In the genomic region with DNA sequence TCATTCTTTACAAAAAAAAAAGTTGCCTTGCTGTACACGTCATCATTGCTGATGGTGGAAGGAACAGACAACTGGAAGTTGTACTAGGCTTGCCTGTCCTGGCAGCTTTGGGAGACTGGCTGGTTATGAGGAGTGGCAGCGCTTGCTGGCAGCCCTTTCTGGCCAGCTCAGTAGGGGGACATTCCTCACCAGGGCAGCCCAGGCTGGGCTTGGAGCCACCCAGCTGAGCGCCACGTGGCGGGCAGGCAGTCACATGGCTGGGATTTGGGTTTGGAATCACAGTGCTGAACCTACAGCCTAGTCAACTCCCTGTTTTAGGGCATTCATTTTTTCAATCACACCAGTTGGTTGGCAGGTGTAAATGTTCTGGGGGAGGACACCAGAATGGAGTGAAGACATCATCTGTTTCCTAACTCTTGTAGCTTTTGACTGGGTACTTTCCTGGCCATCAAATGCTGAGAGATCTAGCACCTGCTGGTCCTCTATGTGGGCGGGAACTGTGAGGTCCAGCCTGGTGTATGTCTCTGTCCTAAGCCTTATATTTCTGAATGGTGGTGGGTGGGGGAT, we compare ENCODE assay signal across 1 cellular context.
TF ChIP-seq lines count a peak whose summit lies in the region.

No MANE protein-coding gene starts in this region.

TF ChIP-seq in GM12878, 131 proteins besides CTCF, POLR2A, EP300 and RAD21:
- TF ChIP-seq BACH1 (IDR thresholded peaks at IDR 0.05; ENCODE audit: borderline replicate concordance): no peak
- TF ChIP-seq TARDBP (IDR thresholded peaks at IDR 0.05; ENCODE audit: borderline replicate concordance): no peak
- TF ChIP-seq SMAD1 (IDR thresholded peaks at IDR 0.05; ENCODE audit: low read depth, partially characterized antibody): no peak
- TF ChIP-seq KAT2A (conservative IDR thresholded peaks at IDR 0.05; ENCODE audit: control insufficient read depth, low read depth, low read length): no peak
- TF ChIP-seq TCF7 (IDR thresholded peaks at IDR 0.05; ENCODE audit: borderline replicate concordance): no peak
- TF ChIP-seq, protein P1, sequence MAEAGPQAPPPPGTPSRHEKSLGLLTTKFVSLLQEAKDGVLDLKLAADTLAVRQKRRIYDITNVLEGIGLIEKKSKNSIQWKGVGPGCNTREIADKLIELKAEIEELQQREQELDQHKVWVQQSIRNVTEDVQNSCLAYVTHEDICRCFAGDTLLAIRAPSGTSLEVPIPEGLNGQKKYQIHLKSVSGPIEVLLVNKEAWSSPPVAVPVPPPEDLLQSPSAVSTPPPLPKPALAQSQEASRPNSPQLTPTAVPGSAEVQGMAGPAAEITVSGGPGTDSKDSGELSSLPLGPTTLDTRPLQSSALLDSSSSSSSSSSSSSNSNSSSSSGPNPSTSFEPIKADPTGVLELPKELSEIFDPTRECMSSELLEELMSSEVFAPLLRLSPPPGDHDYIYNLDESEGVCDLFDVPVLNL (IDR thresholded peaks at IDR 0.05; ENCODE audit: low read depth, low read length): no peak
- TF ChIP-seq ZZZ3 (IDR thresholded peaks at IDR 0.05; ENCODE audit: control insufficient read depth, insufficient read length, low read depth): no peak
- no peak for TF ChIP-seq EED (IDR thresholded peaks at IDR 0.05; ENCODE audit: low read depth)
- no peak for TF ChIP-seq BMI1 (IDR thresholded peaks at IDR 0.05; ENCODE audit: borderline replicate concordance)
- TF ChIP-seq, protein P2, sequence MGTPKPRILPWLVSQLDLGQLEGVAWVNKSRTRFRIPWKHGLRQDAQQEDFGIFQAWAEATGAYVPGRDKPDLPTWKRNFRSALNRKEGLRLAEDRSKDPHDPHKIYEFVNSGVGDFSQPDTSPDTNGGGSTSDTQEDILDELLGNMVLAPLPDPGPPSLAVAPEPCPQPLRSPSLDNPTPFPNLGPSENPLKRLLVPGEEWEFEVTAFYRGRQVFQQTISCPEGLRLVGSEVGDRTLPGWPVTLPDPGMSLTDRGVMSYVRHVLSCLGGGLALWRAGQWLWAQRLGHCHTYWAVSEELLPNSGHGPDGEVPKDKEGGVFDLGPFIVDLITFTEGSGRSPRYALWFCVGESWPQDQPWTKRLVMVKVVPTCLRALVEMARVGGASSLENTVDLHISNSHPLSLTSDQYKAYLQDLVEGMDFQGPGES (IDR thresholded peaks at IDR 0.05): no peak
- TF ChIP-seq CHD2 (IDR thresholded peaks at IDR 0.05; ENCODE audit: borderline replicate concordance, low read depth, low read length): no peak
- TF ChIP-seq, protein P3, sequence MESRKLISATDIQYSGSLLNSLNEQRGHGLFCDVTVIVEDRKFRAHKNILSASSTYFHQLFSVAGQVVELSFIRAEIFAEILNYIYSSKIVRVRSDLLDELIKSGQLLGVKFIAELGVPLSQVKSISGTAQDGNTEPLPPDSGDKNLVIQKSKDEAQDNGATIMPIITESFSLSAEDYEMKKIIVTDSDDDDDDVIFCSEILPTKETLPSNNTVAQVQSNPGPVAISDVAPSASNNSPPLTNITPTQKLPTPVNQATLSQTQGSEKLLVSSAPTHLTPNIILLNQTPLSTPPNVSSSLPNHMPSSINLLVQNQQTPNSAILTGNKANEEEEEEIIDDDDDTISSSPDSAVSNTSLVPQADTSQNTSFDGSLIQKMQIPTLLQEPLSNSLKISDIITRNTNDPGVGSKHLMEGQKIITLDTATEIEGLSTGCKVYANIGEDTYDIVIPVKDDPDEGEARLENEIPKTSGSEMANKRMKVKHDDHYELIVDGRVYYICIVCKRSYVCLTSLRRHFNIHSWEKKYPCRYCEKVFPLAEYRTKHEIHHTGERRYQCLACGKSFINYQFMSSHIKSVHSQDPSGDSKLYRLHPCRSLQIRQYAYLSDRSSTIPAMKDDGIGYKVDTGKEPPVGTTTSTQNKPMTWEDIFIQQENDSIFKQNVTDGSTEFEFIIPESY (IDR thresholded peaks at IDR 0.05): peak; percentile 50; the same call in 1 of the 2 replicates
- no peak for TF ChIP-seq SP1 (IDR thresholded peaks at IDR 0.05; ENCODE audit: low read depth, low read length)
- no peak for TF ChIP-seq PAX5 (IDR thresholded peaks at IDR 0.05; ENCODE audit: borderline replicate concordance, low read depth, low read length)
- TF ChIP-seq, protein P4, sequence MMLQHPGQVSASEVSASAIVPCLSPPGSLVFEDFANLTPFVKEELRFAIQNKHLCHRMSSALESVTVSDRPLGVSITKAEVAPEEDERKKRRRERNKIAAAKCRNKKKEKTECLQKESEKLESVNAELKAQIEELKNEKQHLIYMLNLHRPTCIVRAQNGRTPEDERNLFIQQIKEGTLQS (IDR thresholded peaks at IDR 0.05; ENCODE audit: borderline replicate concordance, extremely low read depth, low read depth, low read length): no peak
- TF ChIP-seq, protein P5, sequence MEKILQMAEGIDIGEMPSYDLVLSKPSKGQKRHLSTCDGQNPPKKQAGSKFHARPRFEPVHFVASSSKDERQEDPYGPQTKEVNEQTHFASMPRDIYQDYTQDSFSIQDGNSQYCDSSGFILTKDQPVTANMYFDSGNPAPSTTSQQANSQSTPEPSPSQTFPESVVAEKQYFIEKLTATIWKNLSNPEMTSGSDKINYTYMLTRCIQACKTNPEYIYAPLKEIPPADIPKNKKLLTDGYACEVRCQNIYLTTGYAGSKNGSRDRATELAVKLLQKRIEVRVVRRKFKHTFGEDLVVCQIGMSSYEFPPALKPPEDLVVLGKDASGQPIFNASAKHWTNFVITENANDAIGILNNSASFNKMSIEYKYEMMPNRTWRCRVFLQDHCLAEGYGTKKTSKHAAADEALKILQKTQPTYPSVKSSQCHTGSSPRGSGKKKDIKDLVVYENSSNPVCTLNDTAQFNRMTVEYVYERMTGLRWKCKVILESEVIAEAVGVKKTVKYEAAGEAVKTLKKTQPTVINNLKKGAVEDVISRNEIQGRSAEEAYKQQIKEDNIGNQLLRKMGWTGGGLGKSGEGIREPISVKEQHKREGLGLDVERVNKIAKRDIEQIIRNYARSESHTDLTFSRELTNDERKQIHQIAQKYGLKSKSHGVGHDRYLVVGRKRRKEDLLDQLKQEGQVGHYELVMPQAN (conservative IDR thresholded peaks at IDR 0.05): 0 out of 2 replicates have a peak, but pooled peaks have one; percentile 23
- TF ChIP-seq POLR2AphosphoS5 (IDR thresholded peaks at IDR 0.05; ENCODE audit: low read length): no peak
- TF ChIP-seq YY1 (IDR thresholded peaks at IDR 0.05; ENCODE audit: low read depth, low read length): no peak
- TF ChIP-seq SPI1 (IDR thresholded peaks at IDR 0.05; ENCODE audit: borderline replicate concordance, insufficient read depth, low read depth, low read length): no peak
- TF ChIP-seq, protein P6, sequence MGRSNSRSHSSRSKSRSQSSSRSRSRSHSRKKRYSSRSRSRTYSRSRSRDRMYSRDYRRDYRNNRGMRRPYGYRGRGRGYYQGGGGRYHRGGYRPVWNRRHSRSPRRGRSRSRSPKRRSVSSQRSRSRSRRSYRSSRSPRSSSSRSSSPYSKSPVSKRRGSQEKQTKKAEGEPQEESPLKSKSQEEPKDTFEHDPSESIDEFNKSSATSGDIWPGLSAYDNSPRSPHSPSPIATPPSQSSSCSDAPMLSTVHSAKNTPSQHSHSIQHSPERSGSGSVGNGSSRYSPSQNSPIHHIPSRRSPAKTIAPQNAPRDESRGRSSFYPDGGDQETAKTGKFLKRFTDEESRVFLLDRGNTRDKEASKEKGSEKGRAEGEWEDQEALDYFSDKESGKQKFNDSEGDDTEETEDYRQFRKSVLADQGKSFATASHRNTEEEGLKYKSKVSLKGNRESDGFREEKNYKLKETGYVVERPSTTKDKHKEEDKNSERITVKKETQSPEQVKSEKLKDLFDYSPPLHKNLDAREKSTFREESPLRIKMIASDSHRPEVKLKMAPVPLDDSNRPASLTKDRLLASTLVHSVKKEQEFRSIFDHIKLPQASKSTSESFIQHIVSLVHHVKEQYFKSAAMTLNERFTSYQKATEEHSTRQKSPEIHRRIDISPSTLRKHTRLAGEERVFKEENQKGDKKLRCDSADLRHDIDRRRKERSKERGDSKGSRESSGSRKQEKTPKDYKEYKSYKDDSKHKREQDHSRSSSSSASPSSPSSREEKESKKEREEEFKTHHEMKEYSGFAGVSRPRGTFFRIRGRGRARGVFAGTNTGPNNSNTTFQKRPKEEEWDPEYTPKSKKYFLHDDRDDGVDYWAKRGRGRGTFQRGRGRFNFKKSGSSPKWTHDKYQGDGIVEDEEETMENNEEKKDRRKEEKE (IDR thresholded peaks at IDR 0.05): no peak
- TF ChIP-seq, protein P7, sequence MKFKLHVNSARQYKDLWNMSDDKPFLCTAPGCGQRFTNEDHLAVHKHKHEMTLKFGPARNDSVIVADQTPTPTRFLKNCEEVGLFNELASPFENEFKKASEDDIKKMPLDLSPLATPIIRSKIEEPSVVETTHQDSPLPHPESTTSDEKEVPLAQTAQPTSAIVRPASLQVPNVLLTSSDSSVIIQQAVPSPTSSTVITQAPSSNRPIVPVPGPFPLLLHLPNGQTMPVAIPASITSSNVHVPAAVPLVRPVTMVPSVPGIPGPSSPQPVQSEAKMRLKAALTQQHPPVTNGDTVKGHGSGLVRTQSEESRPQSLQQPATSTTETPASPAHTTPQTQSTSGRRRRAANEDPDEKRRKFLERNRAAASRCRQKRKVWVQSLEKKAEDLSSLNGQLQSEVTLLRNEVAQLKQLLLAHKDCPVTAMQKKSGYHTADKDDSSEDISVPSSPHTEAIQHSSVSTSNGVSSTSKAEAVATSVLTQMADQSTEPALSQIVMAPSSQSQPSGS (IDR thresholded peaks at IDR 0.05; ENCODE audit: low read length): no peak
- no peak for TF ChIP-seq SUZ12 (IDR thresholded peaks at IDR 0.05; ENCODE audit: unreplicated experiment)
- no peak for TF ChIP-seq LARP7 (IDR thresholded peaks at IDR 0.05)
- TF ChIP-seq ZNF274 (IDR thresholded peaks at IDR 0.05; ENCODE audit: insufficient read depth, insufficient read length): no peak
- peak; percentile 78; the same call in 1 of the 2 replicates for TF ChIP-seq TCF12 (IDR thresholded peaks at IDR 0.05; ENCODE audit: low read depth, low read length)
- peak; percentile 18; the same call in 1 of the 2 replicates for TF ChIP-seq RUNX3 (IDR thresholded peaks at IDR 0.05; ENCODE audit: low read length)
- TF ChIP-seq WRNIP1 (IDR thresholded peaks at IDR 0.05; ENCODE audit: borderline replicate concordance, low read depth, low read length): no peak
- TF ChIP-seq GABPA (IDR thresholded peaks at IDR 0.05; ENCODE audit: low read depth): no peak
- no peak for TF ChIP-seq BHLHE40 (IDR thresholded peaks at IDR 0.05; ENCODE audit: borderline replicate concordance in 1 of 2, low read depth in 2 of 2, low read length in 1 of 2)
- TF ChIP-seq SIN3A (IDR thresholded peaks at IDR 0.05; ENCODE audit: low read depth, low read length): no peak
- TF ChIP-seq IKZF1 (conservative IDR thresholded peaks at IDR 0.05): peak; percentile 30; the same call in 1 of the 2 replicates
- no peak for TF ChIP-seq HDGF (IDR thresholded peaks at IDR 0.05)
- TF ChIP-seq, protein P8, sequence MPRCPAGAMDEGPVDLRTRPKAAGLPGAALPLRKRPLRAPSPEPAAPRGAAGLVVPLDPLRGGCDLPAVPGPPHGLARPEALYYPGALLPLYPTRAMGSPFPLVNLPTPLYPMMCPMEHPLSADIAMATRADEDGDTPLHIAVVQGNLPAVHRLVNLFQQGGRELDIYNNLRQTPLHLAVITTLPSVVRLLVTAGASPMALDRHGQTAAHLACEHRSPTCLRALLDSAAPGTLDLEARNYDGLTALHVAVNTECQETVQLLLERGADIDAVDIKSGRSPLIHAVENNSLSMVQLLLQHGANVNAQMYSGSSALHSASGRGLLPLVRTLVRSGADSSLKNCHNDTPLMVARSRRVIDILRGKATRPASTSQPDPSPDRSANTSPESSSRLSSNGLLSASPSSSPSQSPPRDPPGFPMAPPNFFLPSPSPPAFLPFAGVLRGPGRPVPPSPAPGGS (IDR thresholded peaks at IDR 0.05; ENCODE audit: borderline replicate concordance, insufficient read depth, low read depth, low read length, poor library complexity, severe bottlenecking): no peak
- no peak for TF ChIP-seq SREBF2 (IDR thresholded peaks at IDR 0.05; ENCODE audit: low read length)
- no peak for TF ChIP-seq JUND (IDR thresholded peaks at IDR 0.05; ENCODE audit: low read depth, low read length)
- TF ChIP-seq, protein P9, sequence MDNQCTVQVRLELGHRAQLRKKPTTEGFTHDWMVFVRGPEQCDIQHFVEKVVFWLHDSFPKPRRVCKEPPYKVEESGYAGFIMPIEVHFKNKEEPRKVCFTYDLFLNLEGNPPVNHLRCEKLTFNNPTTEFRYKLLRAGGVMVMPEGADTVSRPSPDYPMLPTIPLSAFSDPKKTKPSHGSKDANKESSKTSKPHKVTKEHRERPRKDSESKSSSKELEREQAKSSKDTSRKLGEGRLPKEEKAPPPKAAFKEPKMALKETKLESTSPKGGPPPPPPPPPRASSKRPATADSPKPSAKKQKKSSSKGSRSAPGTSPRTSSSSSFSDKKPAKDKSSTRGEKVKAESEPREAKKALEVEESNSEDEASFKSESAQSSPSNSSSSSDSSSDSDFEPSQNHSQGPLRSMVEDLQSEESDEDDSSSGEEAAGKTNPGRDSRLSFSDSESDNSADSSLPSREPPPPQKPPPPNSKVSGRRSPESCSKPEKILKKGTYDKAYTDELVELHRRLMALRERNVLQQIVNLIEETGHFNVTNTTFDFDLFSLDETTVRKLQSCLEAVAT (IDR thresholded peaks at IDR 0.05): no peak
- TF ChIP-seq, protein P10, sequence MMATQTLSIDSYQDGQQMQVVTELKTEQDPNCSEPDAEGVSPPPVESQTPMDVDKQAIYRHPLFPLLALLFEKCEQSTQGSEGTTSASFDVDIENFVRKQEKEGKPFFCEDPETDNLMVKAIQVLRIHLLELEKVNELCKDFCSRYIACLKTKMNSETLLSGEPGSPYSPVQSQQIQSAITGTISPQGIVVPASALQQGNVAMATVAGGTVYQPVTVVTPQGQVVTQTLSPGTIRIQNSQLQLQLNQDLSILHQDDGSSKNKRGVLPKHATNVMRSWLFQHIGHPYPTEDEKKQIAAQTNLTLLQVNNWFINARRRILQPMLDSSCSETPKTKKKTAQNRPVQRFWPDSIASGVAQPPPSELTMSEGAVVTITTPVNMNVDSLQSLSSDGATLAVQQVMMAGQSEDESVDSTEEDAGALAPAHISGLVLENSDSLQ (IDR thresholded peaks at IDR 0.05): no peak
- no peak for TF ChIP-seq HCFC1 (IDR thresholded peaks at IDR 0.05; ENCODE audit: low read length)
